Comparison of ENCODE assay signal across 18 cellular contexts in genomic region chr22:27128461-27129080, GRCh38.
DNase-seq lines count a peak whose midpoint lies in the region; ATAC-seq, FAIRE-seq and TF ChIP-seq lines count a peak whose summit lies in the region.
"Had no signal": no experiment of that assay in that cellular context is flagged by ENCODE, and none has a peak within 500 bp of the region (broad histone marks: within the 10 kb centered on the region; RNA-seq: fewer than 3 reads in every experiment).

No MANE protein-coding gene starts in this region.

- H3K4me3 ChIP-seq in right atrium auricular region = no peak overlapping the region
- H3K4me3 ChIP-seq in RWPE2 (ENCODE audit: severe bottlenecking) = no peak overlapping the region
- H3K4me3 ChIP-seq in keratinocyte (ENCODE audit: control insufficient read depth in 2 of 3, extremely low read depth in 1 of 3, insufficient read depth in 2 of 3, low read depth in 1 of 3, low read length in 3 of 3) = no peak overlapping the region
- H3K4me3 ChIP-seq: neural progenitor cell, Peyer's patch had no signal

- H3K4me2 ChIP-seq in keratinocyte (ENCODE audit: control insufficient read depth, extremely low read depth, insufficient read depth, low read depth, low read length) (peak overlapping the region; percentile 6), H9 (ENCODE audit: insufficient read depth, insufficient read length, low read length) (no peak overlapping the region)
- H3K4me2 ChIP-seq: KMS-11, neural progenitor cell had no signal

- H3T11ph ChIP-seq in H9 (ENCODE audit: low read length) = no peak overlapping the region

- intact Hi-C loops in left ventricle myocardium superior (cut with micrococcal nuclease) = no loop called here

- no peak overlapping the region for H2BK12ac ChIP-seq in H9 (ENCODE audit: insufficient read length, low read depth, low read length)

- H3K18ac ChIP-seq in H9 (ENCODE audit: insufficient read length, low read depth, low read length) = no peak overlapping the region

- H3K27ac ChIP-seq in right atrium auricular region = no peak overlapping the region
- peak overlapping the region; percentile 20 for H3K27ac ChIP-seq in RWPE2 (ENCODE audit: poor library complexity, severe bottlenecking)
- peak overlapping the region; percentile 37 for H3K27ac ChIP-seq in keratinocyte (ENCODE audit: control insufficient read depth, insufficient read depth, low read length)
- no peak overlapping the region for H3K27ac ChIP-seq in H9 (ENCODE audit: insufficient read length, low read depth, low read length)
- H3K27ac ChIP-seq: epithelial cell of prostate, KMS-11, neural progenitor cell, Peyer's patch had no signal

- no peaks in the 10 kb centered on the region for H3K36me3 Mint-ChIP-seq in H9 (ENCODE audit: insufficient read depth in 1 of 3, low read depth in 3 of 3)
- H3K36me3 Mint-ChIP-seq: neural progenitor cell had no signal

- H3K9me3 ChIP-seq in right atrium auricular region (no peaks in the 10 kb centered on the region), RWPE2 (ENCODE audit: severe bottlenecking) (no peaks in the 10 kb centered on the region), keratinocyte (ENCODE audit: control insufficient read depth, low read depth, low read length) (no peaks in the 10 kb centered on the region), H9 (ENCODE audit: control insufficient read depth, low read depth, low read length) (no peaks in the 10 kb centered on the region)
- H3K9me3 ChIP-seq: Peyer's patch had no signal

- H2AFZ ChIP-seq in keratinocyte (ENCODE audit: control insufficient read depth, low read length) (no peak overlapping the region), H9 (ENCODE audit: low read length) (no peak overlapping the region)
- H2AFZ ChIP-seq: neural progenitor cell had no signal

- no peaks in the 10 kb centered on the region for H3K27me3 ChIP-seq in right atrium auricular region
- no peaks in the 10 kb centered on the region for H3K27me3 ChIP-seq in RWPE2 (ENCODE audit: insufficient read depth, poor library complexity, severe bottlenecking)
- no peaks in the 10 kb centered on the region for H3K27me3 ChIP-seq in keratinocyte (ENCODE audit: control insufficient read depth, extremely low read depth, insufficient read depth, low read length)
- no peaks in the 10 kb centered on the region for H3K27me3 ChIP-seq in H9 (ENCODE audit: insufficient read depth, low read length)
- H3K27me3 ChIP-seq: neural progenitor cell, Peyer's patch had no signal

- no peak overlapping the region for H3K23ac ChIP-seq in H9 (ENCODE audit: insufficient read length, low read depth, low read length)

- no peaks in the 10 kb centered on the region for H3K79me2 ChIP-seq in keratinocyte (ENCODE audit: control insufficient read depth, insufficient read depth, low read length)
- H3K79me2 ChIP-seq in H9 (ENCODE audit: insufficient read depth, low read length) = no peaks in the 10 kb centered on the region

- H3K4me1 ChIP-seq in right atrium auricular region (no peaks in the 10 kb centered on the region), RWPE2 (ENCODE audit: insufficient read depth, poor library complexity, severe bottlenecking) (peaks cover 15% of the 10 kb centered on the region), keratinocyte (ENCODE audit: control insufficient read depth, extremely low read depth, insufficient read depth, low read length) (peaks cover 40% of the 10 kb centered on the region), H9 (ENCODE audit: insufficient read depth, low read length) (no peaks in the 10 kb centered on the region)
- H3K4me1 ChIP-seq: Peyer's patch had no signal

- H2BK15ac ChIP-seq in H9 (ENCODE audit: low read depth, low read length) = no peak overlapping the region

- H4K20me1 ChIP-seq in keratinocyte (ENCODE audit: control insufficient read depth, extremely low read depth, insufficient read depth, low read length) = no peaks in the 10 kb centered on the region
- no peaks in the 10 kb centered on the region for H4K20me1 ChIP-seq in H9 (ENCODE audit: control insufficient read depth, insufficient read depth, insufficient read length)

- H4K91ac ChIP-seq in H9 (ENCODE audit: insufficient read length, low read depth, low read length) = no peak overlapping the region

- no peak overlapping the region for H3K56ac ChIP-seq in H9 (ENCODE audit: insufficient read length, low read depth, low read length)

- H3K9ac ChIP-seq in keratinocyte (ENCODE audit: control insufficient read depth, extremely low read depth, insufficient read depth, low read length) = no peak overlapping the region
- no peak overlapping the region for H3K9ac ChIP-seq in H9 (ENCODE audit: extremely low read depth, insufficient read length, low read length)
- H3K9ac ChIP-seq: KMS-11, neural progenitor cell had no signal

- WGBS in H9 (ENCODE audit: extremely low coverage, insufficient read length, low lambda C conversion rate) = no CpG with 5 or more reads among the region's 9 CpGs

- dilution Hi-C loops in keratinocyte (cut with MboI; ENCODE audit: extremely low pct_ligation_motif_present, low sequenced_read_pairs) = no loop called here

- H3K9me3 Mint-ChIP-seq in H9 = no peaks in the 10 kb centered on the region
- H3K9me3 Mint-ChIP-seq: neural progenitor cell had no signal

- FAIRE-seq in keratinocyte (lab: Jason Lieb, UNC) = no peak

- H3K79me1 ChIP-seq in H9 (ENCODE audit: insufficient read depth, low read depth, low read length, poor library complexity, severe bottlenecking) = no peaks in the 10 kb centered on the region

- no peak overlapping the region for H2BK5ac ChIP-seq in H9 (ENCODE audit: insufficient read length, low read length)

- H3K9me1 ChIP-seq in keratinocyte (ENCODE audit: control insufficient read depth, extremely low read depth, insufficient read depth, low read length) = no peaks in the 10 kb centered on the region

- H3K27me3 Mint-ChIP-seq in H9 (ENCODE audit: low read depth) = peaks cover 18% of the 10 kb centered on the region

- no peak overlapping the region for H2BK20ac ChIP-seq in H9 (ENCODE audit: low read depth, low read length, poor library complexity, severe bottlenecking)

- H3K36me3 ChIP-seq in right atrium auricular region (no peaks in the 10 kb centered on the region), RWPE2 (ENCODE audit: low read depth) (no peaks in the 10 kb centered on the region), keratinocyte (ENCODE audit: control insufficient read depth in 2 of 2, extremely low read depth in 1 of 2, insufficient read depth in 2 of 2, low read length in 2 of 2) (no peaks in the 10 kb centered on the region)
- H3K36me3 ChIP-seq: neural progenitor cell, Peyer's patch had no signal

- H2BK120ac ChIP-seq in H9 (ENCODE audit: low read depth, low read length, poor library complexity, severe bottlenecking) = no peak overlapping the region

- H3K23me2 ChIP-seq in H9 (ENCODE audit: insufficient read length, low read depth, low read length, poor library complexity, severe bottlenecking) = no peaks in the 10 kb centered on the region

- H2AK5ac ChIP-seq in H9 (ENCODE audit: insufficient read length, low read length) = no peak overlapping the region

- no peak overlapping the region for H3K14ac ChIP-seq in H9 (ENCODE audit: insufficient read depth, low read length)

- DNase-seq in left ventricle myocardium superior = no peak
- DNase-seq in right atrium auricular region (ENCODE audit: low spot score) = no peak
- no peak for DNase-seq in RWPE2 (ENCODE audit: low spot score)
- DNase-seq in keratinocyte (ENCODE audit: low read depth, low spot score) = no peak
- no peak for DNase-seq in H9
- DNase-seq in mucosa of gallbladder (ENCODE audit: low spot score) = no peak
- no peak for DNase-seq in NCI-H69 (lab: John Stamatoyannopoulos, UW)
- DNase-seq: activated CD4-positive, alpha-beta T cell treated with anti-CD3 and anti-CD28 coated beads for 4 hours; COR-L47; NCI-H1105; NCI-H2107; NCI-H526; Peyer's patch had no signal

- TF ChIP-seq CTCF in right atrium auricular region (IDR thresholded peaks at IDR 0.05) = no peak
- no peak for TF ChIP-seq CTCF in RWPE2 (IDR thresholded peaks at IDR 0.05; ENCODE audit: poor library complexity, severe bottlenecking)
- TF ChIP-seq CTCF in keratinocyte (optimal IDR thresholded peaks at IDR 0.05 in 1 of 3, IDR thresholded peaks at IDR 0.05 in 1 of 3, conservative IDR thresholded peaks at IDR 0.05 in 1 of 3; ENCODE audit: extremely low read depth in 1 of 3, insufficient read depth in 2 of 3, low read length in 3 of 3) = no peak
- TF ChIP-seq CTCF in H9 (conservative IDR thresholded peaks at IDR 0.05) = no peak

- H3K4ac ChIP-seq in H9 (ENCODE audit: low read depth, low read length) = no peak overlapping the region

- H3K4me3 Mint-ChIP-seq in H9 = no peak overlapping the region
- H3K4me3 Mint-ChIP-seq: neural progenitor cell had no signal

- H4K8ac ChIP-seq in H9 (replicated peaks; ENCODE audit: insufficient read length, low read depth, low read length) = no peak overlapping the region

- ATAC-seq in left ventricle myocardium superior = peak; percentile 27
- no peak for ATAC-seq in RWPE2 (ENCODE audit: low read depth)
- no peak for ATAC-seq in GM18520 (IDR thresholded peaks at IDR 0.05; ENCODE audit: unreplicated experiment)
- ATAC-seq: SK-N-SH treated with all-trans-retinoic acid at 6 μM for 48 hours had no signal

- no peak overlapping the region for H4K5ac ChIP-seq in H9 (ENCODE audit: insufficient read length, low read depth, low read length)

- H3K4me1 Mint-ChIP-seq in H9 = peaks cover 0 to 1% of the 10 kb centered on the region in 2 experiments; a peak in 2 of 4 replicates

- no peak overlapping the region for H3K27ac Mint-ChIP-seq in H9
- H3K27ac Mint-ChIP-seq: neural progenitor cell had no signal

Comparison
In these comparisons a context has a peak if more than half of its experiments do, and no peak if none do; other contexts are left out.
1. H3K27ac ChIP-seq: peak in RWPE2 (single experiment) and keratinocyte (single experiment); none in right atrium auricular region (0 of 2) and H9 (single experiment).